ENCODE assay signal across 1 cellular context in genomic region chr7:45921699-45922519, GRCh38.
TF ChIP-seq lines count a peak whose summit lies in the region.

No MANE protein-coding gene starts in this region.

TF ChIP-seq in GM12878, 131 proteins besides CTCF, POLR2A, EP300 and RAD21:
- TF ChIP-seq ZBTB11 (CRISPR knock-in tag; IDR thresholded peaks at IDR 0.05) (no peak), EGR1 (IDR thresholded peaks at IDR 0.05; ENCODE audit: borderline replicate concordance in 1 of 2, low read depth in 2 of 2, low read length in 2 of 2) (no peak), EZH2 (IDR thresholded peaks at IDR 0.05; ENCODE audit: borderline replicate concordance, control insufficient read depth, low read depth, low read length) (0 out of 2 replicates have a peak, but pooled peaks have one; percentile 48), ZBED1 (IDR thresholded peaks at IDR 0.05; ENCODE audit: borderline replicate concordance) (no peak), FOXK2 (IDR thresholded peaks at IDR 0.05) (no peak), HDAC6 (IDR thresholded peaks at IDR 0.05; ENCODE audit: unreplicated experiment) (peak; percentile 40), YY1 (IDR thresholded peaks at IDR 0.05; ENCODE audit: low read depth, low read length) (no peak), HDAC2 (IDR thresholded peaks at IDR 0.05) (no peak), CHD4 (IDR thresholded peaks at IDR 0.05) (no peak), ASH2L (IDR thresholded peaks at IDR 0.05; ENCODE audit: borderline replicate concordance, low read depth) (no peak), MTA3 (IDR thresholded peaks at IDR 0.05; ENCODE audit: borderline replicate concordance, low read length) (no peak), NFIC (IDR thresholded peaks at IDR 0.05; ENCODE audit: low read depth, low read length) (no peak), SIX5 (IDR thresholded peaks at IDR 0.05; ENCODE audit: low read depth, low read length, severe bottlenecking) (no peak), IKZF1 (conservative IDR thresholded peaks at IDR 0.05) (peak; percentile 58; the same call in 1 of the 2 replicates), FOXM1 (IDR thresholded peaks at IDR 0.05; ENCODE audit: low read depth, low read length) (no peak), TCF3 (IDR thresholded peaks at IDR 0.05; ENCODE audit: borderline replicate concordance, insufficient read depth, low read depth, low read length) (no peak), STAT3 (IDR thresholded peaks at IDR 0.05; ENCODE audit: low read depth, low read length) (no peak), USF2 (IDR thresholded peaks at IDR 0.05; ENCODE audit: borderline replicate concordance, low read depth, low read length) (no peak), BCLAF1 (IDR thresholded peaks at IDR 0.05) (no peak), MEF2A (IDR thresholded peaks at IDR 0.05; ENCODE audit: insufficient read depth, low read depth, low read length) (no peak), SMC3 (IDR thresholded peaks at IDR 0.05; ENCODE audit: borderline replicate concordance, low read length) (peak; percentile 59), MXI1 (IDR thresholded peaks at IDR 0.05; ENCODE audit: low read depth, low read length) (no peak), PKNOX1 (IDR thresholded peaks at IDR 0.05) (no peak), ZNF24 (IDR thresholded peaks at IDR 0.05) (no peak), CBX5 (IDR thresholded peaks at IDR 0.05; ENCODE audit: low read depth) (no peak), ZNF687 (IDR thresholded peaks at IDR 0.05) (no peak), TCF7 (IDR thresholded peaks at IDR 0.05; ENCODE audit: borderline replicate concordance) (no peak), REST (IDR thresholded peaks at IDR 0.05; ENCODE audit: low read depth, low read length) (no peak), ATF3 (IDR thresholded peaks at IDR 0.05; ENCODE audit: borderline replicate concordance, extremely low read depth, low read depth, low read length) (no peak), E2F4 (IDR thresholded peaks at IDR 0.05; ENCODE audit: low read depth, low read length) (no peak)
